In the genomic region with DNA sequence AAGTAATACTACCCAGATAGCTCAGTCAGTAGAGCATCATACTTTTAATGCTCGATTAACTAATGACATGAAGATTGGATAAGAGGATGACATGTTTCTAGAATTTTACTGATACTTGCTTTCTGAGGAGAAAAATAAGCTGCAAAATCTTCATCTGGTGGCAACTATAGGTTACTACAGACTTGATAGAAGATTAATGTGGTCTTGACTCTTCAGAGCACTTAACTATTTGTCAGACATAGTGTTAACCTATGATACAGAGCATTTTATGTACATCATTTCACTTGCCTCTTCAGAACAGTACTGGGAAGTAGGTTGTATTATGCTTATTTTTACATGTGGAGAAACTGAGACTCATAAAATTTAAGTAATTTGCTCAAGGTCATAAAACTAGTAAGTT, we compare ENCODE assay signal across 27 cellular contexts.
"Had no signal": no experiment of that assay in that cellular context is flagged by ENCODE, and none has a peak within 500 bp of the region (broad histone marks: within the 10 kb centered on the region; RNA-seq: fewer than 3 reads in every experiment).

No MANE protein-coding gene starts in this region.

- H3K27ac Mint-ChIP-seq: nephron; neural progenitor cell; progenitor cell of endocrine pancreas; stimulated activated effector memory CD8-positive, alpha-beta T cell treated with anti-CD3 and anti-CD28 coated beads, Interleukin-12 subunit alpha, Interleukin-12 subunit beta, amount 100 ng/mL, for 72 hours; stimulated activated naive B cell treated with anti-CD40 and anti-IgM and Interleukin-4, amounts not matched to agents 10 μg/mL and 1 μg/mL and 100 μg/mL, for 72 hours; stimulated activated naive CD8-positive, alpha-beta T cell treated with anti-CD3 and anti-CD28 coated beads, Interleukin-15, Interleukin-2, amounts not matched to agents 100 ng/mL and 50 ng/mL, for 24 hours had no signal

- H3K4me1 ChIP-seq: neural progenitor cell, parathyroid adenoma, right lobe of liver, sigmoid colon, stomach, thyroid gland, tibial nerve, upper lobe of left lung, vagina had no signal

- H3K4me3 ChIP-seq: neural progenitor cell, ovary, psoas muscle, right lobe of liver, sigmoid colon, stomach, thoracic aorta, thyroid gland, tibial nerve, upper lobe of left lung, vagina had no signal

- H3K4me2 ChIP-seq: neural progenitor cell had no signal

- H3K79me2 ChIP-seq: parathyroid adenoma had no signal

- H3K36me3 ChIP-seq: neural progenitor cell, ovary had no signal

- H3K27me3 ChIP-seq: neural progenitor cell, ovary, right lobe of liver, sigmoid colon, stomach, thyroid gland, tibial nerve, upper lobe of left lung, vagina had no signal

- ATAC-seq: psoas muscle; right cardiac atrium; right lobe of liver; stimulated activated effector memory CD8-positive, alpha-beta T cell treated with anti-CD3 and anti-CD28 coated beads, Interleukin-12 subunit alpha, Interleukin-12 subunit beta, amount 100 ng/mL, for 72 hours; stimulated activated naive B cell treated with anti-CD40 and anti-IgM and Interleukin-4, amounts not matched to agents 10 μg/mL and 1 μg/mL and 100 μg/mL, for 72 hours had no signal

- H3K27me3 Mint-ChIP-seq: progenitor cell of endocrine pancreas; stimulated activated naive B cell treated with anti-CD40 and anti-IgM and Interleukin-4, amounts not matched to agents 10 μg/mL and 1 μg/mL and 100 μg/mL, for 72 hours; stimulated activated naive CD8-positive, alpha-beta T cell treated with anti-CD3 and anti-CD28 coated beads, Interleukin-15, Interleukin-2, amounts not matched to agents 100 ng/mL and 50 ng/mL, for 24 hours had no signal

- H3K4me3 Mint-ChIP-seq: nephron; neural progenitor cell; stimulated activated effector memory CD8-positive, alpha-beta T cell treated with anti-CD3 and anti-CD28 coated beads, Interleukin-12 subunit alpha, Interleukin-12 subunit beta, amount 100 ng/mL, for 72 hours; stimulated activated naive B cell treated with anti-CD40 and anti-IgM and Interleukin-4, amounts not matched to agents 10 μg/mL and 1 μg/mL and 100 μg/mL, for 72 hours; stimulated activated naive CD8-positive, alpha-beta T cell treated with anti-CD3 and anti-CD28 coated beads, Interleukin-15, Interleukin-2, amounts not matched to agents 100 ng/mL and 50 ng/mL, for 24 hours had no signal

- DNase-seq: occipital lobe; ovary; posterior cingulate gyrus; psoas muscle; right cardiac atrium; right lobe of liver; sigmoid colon; small intestine; stimulated activated CD4-positive, alpha-beta T cell treated with anti-CD3 and anti-CD28 coated beads, Interleukin-15, amount 100 ng/mL, for 24 hours; stimulated activated CD4-positive, alpha-beta T cell treated with anti-CD3 and anti-CD28 coated beads, Interleukin-2, amount 100 ng/mL, for 24 hours; stimulated activated CD4-positive, alpha-beta T cell treated with anti-CD3 and anti-CD28 coated beads, Interleukin-2, amount 100 ng/mL, for 48 hours; stimulated activated CD4-positive, alpha-beta T cell treated with anti-CD3 and anti-CD28 coated beads, Interleukin-4, amount 100 ng/mL, for 24 hours; stimulated activated naive B cell treated with anti-CD40 and anti-IgM and Interleukin-4, amounts not matched to agents 10 μg/mL and 1 μg/mL and 100 μg/mL, for 72 hours; stimulated activated naive CD4-positive, alpha-beta T cell treated with Interleukin-2 at 50 U/mL for 16 hours; stomach; thyroid gland; trophoblast cell; upper lobe of left lung had no signal

- H3K27ac ChIP-seq: neural progenitor cell, ovary, parathyroid adenoma, psoas muscle, right lobe of liver, sigmoid colon, stomach, thoracic aorta, thyroid gland, tibial nerve, upper lobe of left lung, vagina had no signal

- H3K9ac ChIP-seq: neural progenitor cell, parathyroid adenoma had no signal

- H3K9me3 Mint-ChIP-seq: nephron; neural progenitor cell; stimulated activated effector memory CD8-positive, alpha-beta T cell treated with anti-CD3 and anti-CD28 coated beads, Interleukin-12 subunit alpha, Interleukin-12 subunit beta, amount 100 ng/mL, for 72 hours; stimulated activated naive B cell treated with anti-CD40 and anti-IgM and Interleukin-4, amounts not matched to agents 10 μg/mL and 1 μg/mL and 100 μg/mL, for 72 hours; stimulated activated naive CD8-positive, alpha-beta T cell treated with anti-CD3 and anti-CD28 coated beads, Interleukin-15, Interleukin-2, amounts not matched to agents 100 ng/mL and 50 ng/mL, for 24 hours had no signal

- H3K9me3 ChIP-seq: ovary, psoas muscle, right lobe of liver, sigmoid colon, stomach, thoracic aorta, thyroid gland, tibial nerve, upper lobe of left lung, vagina had no signal

- H2AFZ ChIP-seq: neural progenitor cell, parathyroid adenoma had no signal

- H3K4me1 Mint-ChIP-seq: nephron; neural progenitor cell; stimulated activated effector memory CD8-positive, alpha-beta T cell treated with anti-CD3 and anti-CD28 coated beads, Interleukin-12 subunit alpha, Interleukin-12 subunit beta, amount 100 ng/mL, for 72 hours; stimulated activated naive B cell treated with anti-CD40 and anti-IgM and Interleukin-4, amounts not matched to agents 10 μg/mL and 1 μg/mL and 100 μg/mL, for 72 hours had no signal
